In the genomic region with DNA sequence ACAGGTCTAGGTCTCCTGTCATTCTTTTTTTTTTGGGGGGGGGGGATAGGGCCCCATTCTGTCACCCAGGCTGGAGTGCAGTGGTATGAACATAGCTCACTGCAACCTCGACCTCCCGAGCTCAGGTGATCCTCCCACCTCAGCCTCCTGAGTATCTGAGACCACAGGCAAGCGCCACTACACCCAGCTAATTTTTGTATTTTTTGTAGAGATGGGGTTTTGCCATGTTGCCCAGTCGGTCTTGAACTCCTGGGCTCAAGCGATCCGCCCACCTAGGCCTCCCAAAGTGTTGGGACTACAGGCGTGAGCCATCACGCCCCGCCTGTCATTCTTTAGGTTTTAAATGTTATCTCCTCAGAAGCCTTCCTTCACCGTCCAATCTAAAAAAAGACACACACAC, we compare ENCODE assay signal across 8 cellular contexts. TPM values are rescaled to one million over a fixed set of nuclear protein-coding genes. Genes with fewer than 3 reads are reported as not detected.
DNase-seq lines count a peak whose midpoint lies in the region; ATAC-seq and TF ChIP-seq lines count a peak whose summit lies in the region.

No MANE protein-coding gene starts in this region.

- H2AFZ ChIP-seq in DND-41 (ENCODE audit: low read depth, low read length): peak overlapping the region; percentile 96
- peak overlapping the region; percentile 90 for H2AFZ ChIP-seq in SK-N-SH (ENCODE audit: low read depth)
- no peak overlapping the region for H2AFZ ChIP-seq in trophoblast cell (ENCODE audit: insufficient read depth, low read length, poor library complexity)

- CTCF ChIA-PET in SK-N-SH (lab: Yijun Ruan, JAX): interaction anchor here (1.1 to 8.1 kb wide), 9 partner anchors 10 to 278 kb away, joined by 3 to 51 read pairs (median 7); a partner anchor contains a TSS

- peak overlapping the region; percentile 71 to 78 for H3K4me3 ChIP-seq in DND-41 (ENCODE audit: low read depth in 1 of 2, low read length in 2 of 2)
- peak overlapping the region; percentile 81 to 94 for H3K4me3 ChIP-seq in SK-N-SH (ENCODE audit: low read depth in 2 of 2, low read length in 1 of 2)
- peak overlapping the region; percentile 99 for H3K4me3 ChIP-seq in fibroblast of mammary gland (ENCODE audit: control insufficient read depth, low read depth, low read length)
- no peak overlapping the region for H3K4me3 ChIP-seq in trophoblast cell (ENCODE audit: low read depth, low read length)

- H4K12ac ChIP-seq in trophoblast cell (ENCODE audit: low read depth, low read length): peak overlapping the region; percentile 38

- ATAC-seq in DND-41 (ENCODE audit: insufficient read depth, low read depth): no peak

- peaks cover 64% of the 10 kb centered on the region for H3K36me3 ChIP-seq in DND-41 (ENCODE audit: insufficient read depth, low read length)
- peaks cover 37 to 42% of the 10 kb centered on the region in 2 experiments for H3K36me3 ChIP-seq in SK-N-SH (replicated peaks in 1 of 2; ENCODE audit: control insufficient read depth in 1 of 2, insufficient read depth in 2 of 2, low read length in 1 of 2)
- peaks cover 29 to 30% of the 10 kb centered on the region in 2 experiments for H3K36me3 ChIP-seq in trophoblast cell (ENCODE audit: control insufficient read depth in 1 of 2, insufficient read depth in 2 of 2, low read length in 2 of 2)

- H3K27ac ChIP-seq in DND-41 (ENCODE audit: low read length): peak overlapping the region; percentile 97
- peak overlapping the region; percentile 93 to 96 for H3K27ac ChIP-seq in SK-N-SH (ENCODE audit: low read depth in 2 of 2, low read length in 1 of 2)
- no peak overlapping the region for H3K27ac ChIP-seq in trophoblast cell (ENCODE audit: low read depth, low read length)

- H3K9me3 ChIP-seq in DND-41 (ENCODE audit: insufficient read depth, low read length, severe bottlenecking): no peaks in the 10 kb centered on the region
- no peaks in the 10 kb centered on the region for H3K9me3 ChIP-seq in SK-N-SH
- H3K9me3 ChIP-seq in trophoblast cell (ENCODE audit: insufficient read depth, low read depth, low read length): no peaks in the 10 kb centered on the region

- H3K4ac ChIP-seq in trophoblast cell (ENCODE audit: low read depth, low read length): peak overlapping the region; percentile 53

- H3K4me2 ChIP-seq in DND-41 (ENCODE audit: insufficient read depth, low read length) (peak overlapping the region; percentile 67), SK-N-SH (peak overlapping the region; percentile 87), trophoblast cell (ENCODE audit: low read length) (peak overlapping the region; percentile 67)

- peaks cover 6% of the 10 kb centered on the region for H3K79me1 ChIP-seq in trophoblast cell (ENCODE audit: low read length)

- H3K4me1 ChIP-seq in DND-41 (ENCODE audit: insufficient read depth, low read length) (peaks cover 36% of the 10 kb centered on the region), SK-N-SH (ENCODE audit: control insufficient read depth in 1 of 2, insufficient read depth in 2 of 2, low read depth in 1 of 2, low read length in 1 of 2) (peaks cover 0 to 27% of the 10 kb centered on the region in 2 experiments; a peak in 2 of 4 replicates), trophoblast cell (ENCODE audit: control insufficient read depth in 1 of 2, insufficient read depth in 2 of 2, low read length in 2 of 2) (peaks cover 0 to 7% of the 10 kb centered on the region in 2 experiments)

- WGBS in SK-N-SH (ENCODE audit: low lambda C conversion rate): 7% methylated on average over 10 of the region's 10 CpGs
- WGBS in trophoblast cell (ENCODE audit: extremely low coverage, insufficient coverage, insufficient read length): no CpG with 5 or more reads among the region's 10 CpGs

- H4K8ac ChIP-seq in trophoblast cell (ENCODE audit: low read depth, low read length): peak overlapping the region; percentile 30

- no peak for TF ChIP-seq EP300 in SK-N-SH (IDR thresholded peaks at IDR 0.05; ENCODE audit: borderline replicate concordance in 1 of 2, low read depth in 1 of 2, low read length in 1 of 2)

- H2BK120ac ChIP-seq in trophoblast cell (ENCODE audit: insufficient read depth, low read length, poor library complexity): no peak overlapping the region

- no peak overlapping the region for H3K23ac ChIP-seq in trophoblast cell (ENCODE audit: low read length)

- H3K9ac ChIP-seq in DND-41 (ENCODE audit: low read depth, low read length) (peak overlapping the region; percentile 88), SK-N-SH (peak overlapping the region; percentile 93), trophoblast cell (ENCODE audit: low read length) (peak overlapping the region; percentile 4)

- peaks cover 44% of the 10 kb centered on the region for H3K79me2 ChIP-seq in DND-41 (ENCODE audit: insufficient read depth, low read length)
- peaks cover 38% of the 10 kb centered on the region for H3K79me2 ChIP-seq in SK-N-SH (ENCODE audit: insufficient read depth)
- peaks cover 7% of the 10 kb centered on the region for H3K79me2 ChIP-seq in trophoblast cell (ENCODE audit: control insufficient read depth, insufficient read depth, low read length, poor library complexity)

- no peak for DNase-seq in DND-41
- no peak for DNase-seq in SK-N-SH
- DNase-seq in fibroblast of mammary gland (ENCODE audit: low read depth): no peak
- no peak for DNase-seq in trophoblast cell
- no peak for DNase-seq in ACHN
- no peak for DNase-seq in SHP77 (lab: John Stamatoyannopoulos, UW)
- DNase-seq in NCI-H524 treated with DMSO at 0.1 percent for 48 hours (lab: John Stamatoyannopoulos, UW): no peak
- DNase-seq in NCI-H345 treated with DMSO at 0.1 percent for 48 hours (lab: John Stamatoyannopoulos, UW; ENCODE audit: unreplicated experiment): no peak

- no peak for TF ChIP-seq RAD21 in SK-N-SH (IDR thresholded peaks at IDR 0.05; ENCODE audit: low read length)

- in situ Hi-C loops in ACHN (cut with HindIII; ENCODE audit: low pct_ligation_motif_present, low pct_unique_long_range_greater_than_20kb, low sequenced_read_pairs): no loop called here

- no peak overlapping the region for H2BK12ac ChIP-seq in trophoblast cell (ENCODE audit: low read length)

- H2BK5ac ChIP-seq in trophoblast cell (ENCODE audit: low read depth, low read length, poor library complexity): no peak overlapping the region

- no peak overlapping the region for H2AK5ac ChIP-seq in trophoblast cell (ENCODE audit: low read length)

- no peaks in the 10 kb centered on the region for H3F3A ChIP-seq in SK-N-SH (replicated peaks; ENCODE audit: insufficient read depth)

- peak overlapping the region; percentile 40 for H4K91ac ChIP-seq in trophoblast cell (ENCODE audit: low read depth, low read length)

- POLR2A ChIA-PET in SK-N-SH (lab: Yijun Ruan, JAX): no interaction called here

- H4K20me1 ChIP-seq in DND-41 (ENCODE audit: insufficient read depth, low read length) (peaks cover 9% of the 10 kb centered on the region; the same call in 1 of the 2 replicates), SK-N-SH (ENCODE audit: insufficient read depth) (no peaks in the 10 kb centered on the region)

- no peak overlapping the region for H3K18ac ChIP-seq in trophoblast cell (ENCODE audit: low read length)

- TF ChIP-seq CTCF in DND-41 (IDR thresholded peaks at IDR 0.05; ENCODE audit: borderline replicate concordance, extremely low read depth, low read length, poor library complexity, severe bottlenecking): no peak
- no peak for TF ChIP-seq CTCF in SK-N-SH (IDR thresholded peaks at IDR 0.05)
- TF ChIP-seq CTCF in fibroblast of mammary gland (conservative IDR thresholded peaks at IDR 0.05; ENCODE audit: control insufficient read depth, insufficient read depth, low read depth, low read length): no peak

- no peaks in the 10 kb centered on the region for H3K9me2 ChIP-seq in SK-N-SH

- H3K27me3 ChIP-seq in DND-41 (ENCODE audit: insufficient read depth, low read length, poor library complexity): no peaks in the 10 kb centered on the region
- no peaks in the 10 kb centered on the region for H3K27me3 ChIP-seq in SK-N-SH (ENCODE audit: insufficient read depth)
- H3K27me3 ChIP-seq in trophoblast cell (ENCODE audit: insufficient read depth, low read length): no peaks in the 10 kb centered on the region

- H3K14ac ChIP-seq in trophoblast cell (ENCODE audit: low read length): no peak overlapping the region

TF ChIP-seq in SK-N-SH, 30 proteins besides CTCF, POLR2A, EP300 and RAD21 (continues in another document):
- TF ChIP-seq TCF12 (IDR thresholded peaks at IDR 0.05) (no peak), JUND (IDR thresholded peaks at IDR 0.05) (no peak), FOSL2 (IDR thresholded peaks at IDR 0.05; ENCODE audit: borderline replicate concordance, low read depth) (no peak), RFX5 (IDR thresholded peaks at IDR 0.05; ENCODE audit: low read length) (no peak), TEAD4 (IDR thresholded peaks at IDR 0.05; ENCODE audit: borderline replicate concordance, insufficient read depth) (no peak), SMC3 (IDR thresholded peaks at IDR 0.05; ENCODE audit: low read depth, low read length) (no peak), RCOR1 (IDR thresholded peaks at IDR 0.05; ENCODE audit: low read length) (no peak), TAF1 (IDR thresholded peaks at IDR 0.05; ENCODE audit: borderline replicate concordance, low read depth, low read length) (no peak), EZH2phosphoT487 (IDR thresholded peaks at IDR 0.05; ENCODE audit: borderline replicate concordance, low read depth) (no peak), ELF1 (IDR thresholded peaks at IDR 0.05) (no peak), FOXJ3 (CRISPR knock-in tag; IDR thresholded peaks at IDR 0.05) (no peak)

RNA-seq across cellular contexts. Expression of a gene that starts 0.8 kb away (rescaled TPM):
- 266 and 337 TPM in 2 replicates for polyA plus RNA-seq in SK-N-SH (2012; rRNA removed)
- polyA plus RNA-seq in SK-N-SH (2012; cell fraction: cytosol; rRNA removed): 259 and 311 TPM in 2 replicates
- polyA plus RNA-seq in SK-N-SH (2012; cell fraction: nucleus; rRNA removed): 195 and 246 TPM in 2 replicates
- polyA plus RNA-seq in trophoblast cell (2013): 64.2 and 66.2 TPM in 2 replicates

RNA-seq across cellular contexts. Expression of a gene that starts 0.8 kb away (rescaled TPM):
- 16.9 and 21.5 TPM in 2 replicates for polyA plus RNA-seq in SK-N-SH (2012; rRNA removed)
- polyA plus RNA-seq in SK-N-SH (2012; cell fraction: cytosol; rRNA removed): 7.3 and 9.0 TPM in 2 replicates
- 72.2 and 106 TPM in 2 replicates for polyA plus RNA-seq in SK-N-SH (2012; cell fraction: nucleus; rRNA removed)
- 9.1 and 9.8 TPM in 2 replicates for polyA plus RNA-seq in trophoblast cell (2013)

RNA-seq across cellular contexts. Expression of a gene that starts 25.1 kb away (rescaled TPM):
- polyA plus RNA-seq in SK-N-SH (2012; rRNA removed): 122 and 137 TPM in 2 replicates
- polyA plus RNA-seq in SK-N-SH (2012; cell fraction: cytosol; rRNA removed): 127 and 134 TPM in 2 replicates
- 62.7 and 94.9 TPM in 2 replicates for polyA plus RNA-seq in SK-N-SH (2012; cell fraction: nucleus; rRNA removed)
- polyA plus RNA-seq in trophoblast cell (2013): 135 and 138 TPM in 2 replicates

RNA-seq across cellular contexts. Expression of a gene that starts 26.3 kb away (rescaled TPM):
- polyA plus RNA-seq in SK-N-SH (2012; rRNA removed): 26.5 and 28.4 TPM in 2 replicates
- polyA plus RNA-seq in SK-N-SH (2012; cell fraction: cytosol; rRNA removed): 8.5 and 14.2 TPM in 2 replicates
- 52.8 and 55.8 TPM in 2 replicates for polyA plus RNA-seq in SK-N-SH (2012; cell fraction: nucleus; rRNA removed)
- polyA plus RNA-seq in trophoblast cell (2013): 11.4 and 11.5 TPM in 2 replicates

RNA-seq across cellular contexts. Expression of a gene that starts 53.8 kb away (rescaled TPM):
- polyA plus RNA-seq in SK-N-SH (2012; rRNA removed): 46.6 and 49.5 TPM in 2 replicates
- polyA plus RNA-seq in SK-N-SH (2012; cell fraction: cytosol; rRNA removed): 34.6 and 41.5 TPM in 2 replicates
- polyA plus RNA-seq in SK-N-SH (2012; cell fraction: nucleus; rRNA removed): 128 and 151 TPM in 2 replicates
- 70.4 and 74.8 TPM in 2 replicates for polyA plus RNA-seq in trophoblast cell (2013)

Comparison
In these comparisons a context has a peak if more than half of its experiments do, and no peak if none do; other contexts are left out.
1. H3K9ac ChIP-seq: peak in every context shown above with its lines; median percentile 93 in SK-N-SH; 88 in DND-41; 4 in trophoblast cell.